In genomic region chr4:63831590-63831989, GRCh38 we compare ENCODE assay signal across 33 cellular contexts.
"Had no signal": no experiment of that assay in that cellular context is flagged by ENCODE, and none has a peak within 500 bp of the region (broad histone marks: within the 10 kb centered on the region; RNA-seq: fewer than 3 reads in every experiment).

No MANE protein-coding gene starts in this region.

- H3K27ac Mint-ChIP-seq: activated B cell treated with CpG ODN at 0.5 μM for 24 hours; activated CD4-positive, alpha-beta memory T cell treated with anti-CD3 and anti-CD28 coated beads for 36 hours; activated CD4-positive, alpha-beta T cell treated with anti-CD3 and anti-CD28 coated beads, Interleukin-2, amount 10 ng/mL, durations not matched to agents 24 days and 14 days; activated CD8-positive, alpha-beta T cell treated with anti-CD3 and anti-CD28 coated beads for 36 hours; activated naive CD4-positive, alpha-beta T cell treated with anti-CD3 and anti-CD28 coated beads for 36 hours; activated naive CD4-positive, alpha-beta T cell treated with anti-CD3 and anti-CD28 coated beads, Interleukin-2, amount 50 U/mL, for 72 hours; activated naive CD8-positive, alpha-beta T cell treated with anti-CD3 and anti-CD28 coated beads for 36 hours; activated T-cell treated with anti-CD3 and anti-CD28 coated beads, Interleukin-2, amount 50 U/mL, for 72 hours; activated T-helper 1 cell treated with anti-CD3 and anti-CD28 coated beads, Interleukin-12 subunit alpha, Interleukin-12 subunit beta, Interleukin-2, Interleukin-4 antibody, amounts not matched to agents 30 ng/mL and 10 ng/mL and 1 ng/mL, durations not matched to agents 14 hours and 24 hours and 36 hours; activated T-helper 17 cell treated with anti-CD3 and anti-CD28 coated beads, Interleukin-2, amount 50 U/mL, for 72 hours; T-helper 2 cell treated with Interferon-gamma antibody and Interleukin-4, amounts not matched to agents 5 μg/mL and 100 μg/mL, for 36 hours had no signal

- H3K27me3 Mint-ChIP-seq: activated B cell treated with CpG ODN at 0.5 μM for 24 hours; activated CD4-positive, alpha-beta memory T cell treated with anti-CD3 and anti-CD28 coated beads for 36 hours; activated CD4-positive, alpha-beta T cell treated with anti-CD3 and anti-CD28 coated beads, Interleukin-2, amount 10 ng/mL, durations not matched to agents 24 days and 14 days; activated CD8-positive, alpha-beta T cell treated with anti-CD3 and anti-CD28 coated beads for 36 hours; activated naive CD8-positive, alpha-beta T cell treated with anti-CD3 and anti-CD28 coated beads for 36 hours; activated T-helper 17 cell treated with anti-CD3 and anti-CD28 coated beads, Interleukin-2, amount 50 U/mL, for 72 hours had no signal

- H3K4me1 Mint-ChIP-seq: activated B cell treated with CpG ODN at 0.5 μM for 24 hours; activated CD4-positive, alpha-beta T cell treated with anti-CD3 and anti-CD28 coated beads, Interleukin-2, amount 10 ng/mL, durations not matched to agents 24 days and 14 days; activated naive CD8-positive, alpha-beta T cell treated with anti-CD3 and anti-CD28 coated beads for 36 hours; activated T-helper 17 cell treated with anti-CD3 and anti-CD28 coated beads, Interleukin-2, amount 50 U/mL, for 72 hours had no signal

- H3K9me3 Mint-ChIP-seq: activated CD4-positive, alpha-beta T cell treated with anti-CD3 and anti-CD28 coated beads, Interleukin-2, amount 10 ng/mL, durations not matched to agents 24 days and 14 days had no signal

- H3K36me3 Mint-ChIP-seq: activated CD4-positive, alpha-beta memory T cell treated with anti-CD3 and anti-CD28 coated beads for 36 hours; activated naive CD8-positive, alpha-beta T cell treated with anti-CD3 and anti-CD28 coated beads for 36 hours had no signal

- H3K36me3 ChIP-seq: adrenal gland, brain microvascular endothelial cell, breast epithelium had no signal

- H3K27ac ChIP-seq: adrenal gland, body of pancreas, brain microvascular endothelial cell, breast epithelium, VCaP had no signal

- H3K9me3 ChIP-seq: adrenal gland, body of pancreas, breast epithelium had no signal

- H3K4me3 ChIP-seq: adrenal gland, body of pancreas, breast epithelium had no signal

- DNase-seq: activated B cell treated with CpG ODN at 0.5 μM for 24 hours; activated CD4-positive, alpha-beta memory T cell treated with anti-CD3 and anti-CD28 coated beads for 36 hours; activated CD4-positive, alpha-beta T cell treated with anti-CD3 and anti-CD28 coated beads for 4 hours; activated CD4-positive, alpha-beta T cell treated with anti-CD3 and anti-CD28 coated beads, Interleukin-2, amount 10 ng/mL, durations not matched to agents 24 days and 14 days; activated CD4-positive, alpha-beta T cell treated with anti-CD3 and anti-CD28 coated beads, Interleukin-2, amount 50 U/mL, for 1 hour; activated CD4-positive, alpha-beta T cell treated with anti-CD3 and anti-CD28 coated beads, Interleukin-2, amount 50 U/mL, for 4 hours; activated CD4-positive, CD25-positive, alpha-beta regulatory T cell treated with anti-CD3 and anti-CD28 coated beads, Interleukin-2, amount 50 U/mL, for 72 hours; activated CD8-positive, alpha-beta memory T cell treated with anti-CD3 and anti-CD28 coated beads, Interleukin-2, amount 50 U/mL, for 4 hours; activated CD8-positive, alpha-beta T cell treated with anti-CD3 and anti-CD28 coated beads for 36 hours; activated effector memory CD4-positive, alpha-beta T cell treated with anti-CD3 and anti-CD28 coated beads, Interleukin-2, amount 50 U/mL, for 16 hours; activated gamma-delta T cell treated with Interleukin-2 at 50 U/mL for 16 hours; activated naive CD4-positive, alpha-beta T cell; activated naive CD4-positive, alpha-beta T cell treated with anti-CD3 and anti-CD28 coated beads for 36 hours; activated naive CD4-positive, alpha-beta T cell treated with anti-CD3 and anti-CD28 coated beads, Interleukin-2, amount 50 U/mL, for 16 hours; activated naive CD8-positive, alpha-beta T cell treated with anti-CD3 and anti-CD28 coated beads for 36 hours; activated T-cell treated with anti-CD3 and anti-CD28 coated beads for 4 hours; activated T-cell treated with anti-CD3 and anti-CD28 coated beads, Interleukin-2, amount 50 U/mL, for 1 hour; activated T-cell treated with anti-CD3 and anti-CD28 coated beads, Interleukin-2, amount 50 U/mL, for 4 hours; activated T-cell treated with anti-CD3 and anti-CD28 coated beads, Interleukin-2, amount 50 U/mL, for 72 hours; adrenal gland; amniotic stem cell; aorta; body of pancreas; brain microvascular endothelial cell; central memory CD4-positive, alpha-beta T cell; T-helper 2 cell; T-helper 9 cell had no signal

- H3K27me3 ChIP-seq: adrenal gland, body of pancreas, brain microvascular endothelial cell, breast epithelium had no signal

- ATAC-seq: activated CD8-positive, alpha-beta T cell treated with anti-CD3 and anti-CD28 coated beads for 36 hours; activated naive CD4-positive, alpha-beta T cell treated with anti-CD3 and anti-CD28 coated beads, Interleukin-2, amount 50 U/mL, for 72 hours; activated T-cell treated with anti-CD3 and anti-CD28 coated beads, Interleukin-2, amount 50 U/mL, for 4 hours; activated T-cell treated with anti-CD3 and anti-CD28 coated beads, Interleukin-2, amount 50 U/mL, for 72 hours; activated T-helper 17 cell treated with anti-CD3 and anti-CD28 coated beads, Interleukin-2, amount 50 U/mL, for 72 hours; body of pancreas had no signal

- H3K4me3 Mint-ChIP-seq: activated B cell treated with CpG ODN at 0.5 μM for 24 hours; activated CD4-positive, alpha-beta memory T cell treated with anti-CD3 and anti-CD28 coated beads for 36 hours; activated CD4-positive, alpha-beta T cell treated with anti-CD3 and anti-CD28 coated beads, Interleukin-2, amount 10 ng/mL, durations not matched to agents 24 days and 14 days; activated CD8-positive, alpha-beta T cell treated with anti-CD3 and anti-CD28 coated beads for 36 hours; activated naive CD4-positive, alpha-beta T cell treated with anti-CD3 and anti-CD28 coated beads for 36 hours; activated naive CD8-positive, alpha-beta T cell treated with anti-CD3 and anti-CD28 coated beads for 36 hours; activated T-cell treated with anti-CD3 and anti-CD28 coated beads, Interleukin-2, amount 50 U/mL, for 4 hours; activated T-cell treated with anti-CD3 and anti-CD28 coated beads, Interleukin-2, amount 50 U/mL, for 72 hours; activated T-helper 1 cell treated with anti-CD3 and anti-CD28 coated beads, Interleukin-12 subunit alpha, Interleukin-12 subunit beta, Interleukin-2, Interleukin-4 antibody, amounts not matched to agents 30 ng/mL and 10 ng/mL and 1 ng/mL, durations not matched to agents 14 hours and 24 hours and 36 hours; activated T-helper 17 cell treated with anti-CD3 and anti-CD28 coated beads, Interleukin-2, amount 50 U/mL, for 72 hours; T-helper 2 cell treated with Interferon-gamma antibody and Interleukin-4, amounts not matched to agents 5 μg/mL and 100 μg/mL, for 36 hours had no signal

- H3K4me1 ChIP-seq: adrenal gland, body of pancreas, breast epithelium had no signal
